19 cellular contexts compared by ENCODE assay signal in the genomic region with DNA sequence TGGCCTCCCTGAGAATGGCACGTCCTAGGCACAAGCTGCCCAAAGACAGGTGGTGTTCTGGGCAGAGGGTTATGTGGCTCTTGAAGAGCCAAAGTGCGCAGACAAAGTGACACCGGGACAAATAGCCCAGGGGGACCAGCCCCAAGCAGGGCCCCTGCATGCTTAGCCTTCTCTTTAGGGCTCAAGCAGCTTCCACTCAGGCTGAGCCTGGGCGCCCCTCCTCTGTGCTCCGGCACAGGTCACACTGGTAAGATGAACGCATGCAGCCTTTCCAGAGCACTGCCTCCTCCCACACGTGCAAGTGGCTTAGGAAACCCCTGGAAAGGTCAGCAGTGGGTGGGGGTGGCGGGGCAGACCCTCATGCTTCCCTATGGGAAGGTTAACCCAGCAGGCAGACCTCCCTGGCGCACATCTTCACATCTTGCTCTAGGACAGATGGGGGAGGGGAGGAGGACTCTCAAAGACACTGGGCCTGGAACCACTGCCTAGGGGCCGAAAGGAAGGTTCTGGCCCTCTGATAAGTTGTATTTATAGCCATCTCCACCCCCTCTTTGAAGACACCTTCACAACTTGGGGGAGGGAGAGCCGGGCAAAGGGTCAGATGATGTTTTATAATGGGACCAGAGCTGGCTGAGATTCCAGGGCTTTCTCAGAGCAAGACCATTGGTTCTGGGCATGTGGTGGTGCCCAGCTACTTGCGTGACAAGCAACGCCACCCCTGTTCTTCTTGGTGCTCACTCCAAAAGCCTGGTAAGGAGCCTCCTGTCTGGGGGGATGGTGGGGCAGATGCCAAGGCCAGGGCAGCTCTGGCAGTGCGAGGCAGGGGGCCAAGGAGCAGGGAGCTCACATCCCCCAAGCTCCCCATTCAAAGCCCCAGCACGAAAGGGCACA. TPM values are rescaled to one million over a fixed set of nuclear protein-coding genes. Genes with fewer than 3 reads are reported as not detected.
A peak's percentile ranks its signal among the peaks of the same experiment; 100 is the strongest.
DNase-seq lines count a peak whose midpoint lies in the region; ATAC-seq and TF ChIP-seq lines count a peak whose summit lies in the region.
"Had no signal": no experiment of that assay in that cellular context is flagged by ENCODE, and none has a peak within 500 bp of the region (broad histone marks: within the 10 kb centered on the region; RNA-seq: fewer than 3 reads in every experiment).

No MANE protein-coding gene starts in this region.

- peak overlapping the region; percentile 22 to 98 (median 68) for H3K4me3 Mint-ChIP-seq in CD4-positive, CD25-positive, alpha-beta regulatory T cell
- H3K4me3 Mint-ChIP-seq: activated T-helper 1 cell treated with anti-CD3 and anti-CD28 coated beads, Interleukin-12 subunit alpha, Interleukin-12 subunit beta, Interleukin-2, Interleukin-4 antibody, amounts not matched to agents 30 ng/mL and 10 ng/mL and 1 ng/mL, durations not matched to agents 14 hours and 24 hours and 36 hours had no signal

- peaks cover 65% of the 10 kb centered on the region for H3K79me2 ChIP-seq in Loucy (ENCODE audit: insufficient read depth, low read length)

- no peaks in the 10 kb centered on the region for H3K9me3 ChIP-seq in CD4-positive, CD25-positive, alpha-beta regulatory T cell (ENCODE audit: control insufficient read depth in 2 of 2, low read length in 2 of 2)
- H3K9me3 ChIP-seq in Loucy (ENCODE audit: insufficient read depth, low read depth, low read length) (no peaks in the 10 kb centered on the region), gastroesophageal sphincter (no peaks in the 10 kb centered on the region), psoas muscle (no peaks in the 10 kb centered on the region)

- peak in 1 of 2 donors; percentile 10 for TF ChIP-seq POLR2A in gastroesophageal sphincter (IDR thresholded peaks at IDR 0.05)

- peaks cover 58% of the 10 kb centered on the region for H3K36me3 ChIP-seq in CD4-positive, CD25-positive, alpha-beta regulatory T cell (ENCODE audit: control insufficient read depth, insufficient read depth, low read length)
- H3K36me3 ChIP-seq in Loucy (ENCODE audit: insufficient read depth, low read length), result peaks cover 57% of the 10 kb centered on the region; the same call in 1 of the 2 replicates
- H3K36me3 ChIP-seq in gastroesophageal sphincter, result peaks cover 0 to 76% of the 10 kb centered on the region in 2 donors
- H3K36me3 ChIP-seq in psoas muscle (ENCODE audit: insufficient read depth in 1 of 2, low read depth in 1 of 2), result peaks cover 7 to 69% of the 10 kb centered on the region in 2 donors

- H4K20me1 ChIP-seq in Loucy (ENCODE audit: insufficient read depth, low read length, poor library complexity, severe bottlenecking), result peaks cover 42% of the 10 kb centered on the region

- intact Hi-C loops in psoas muscle (cut with DNase I), result no loop called here

- no peak overlapping the region for H2AFZ ChIP-seq in Loucy (ENCODE audit: low read length)

- H3F3A ChIP-seq in Loucy (ENCODE audit: low read depth), result no peaks in the 10 kb centered on the region

- H3K27ac ChIP-seq in CD4-positive, CD25-positive, alpha-beta regulatory T cell (ENCODE audit: insufficient read depth, low read length, poor library complexity, severe bottlenecking), result no peak overlapping the region
- H3K27ac ChIP-seq in gastroesophageal sphincter (peak overlapping the region in 3 of 4 donors; percentile 22 to 97 (median 47)), psoas muscle (peak overlapping the region; percentile 98)

- H3K4me3 ChIP-seq in CD4-positive, CD25-positive, alpha-beta regulatory T cell (ENCODE audit: low read depth, low read length), result no peak overlapping the region
- H3K4me3 ChIP-seq in Loucy (ENCODE audit: low read length, poor library complexity, severe bottlenecking), result peak overlapping the region; percentile 11
- H3K4me3 ChIP-seq in gastroesophageal sphincter, result peak overlapping the region in 1 of 2 donors; percentile 99
- peak overlapping the region; percentile 87 for H3K4me3 ChIP-seq in psoas muscle

- H3K4me1 Mint-ChIP-seq in CD4-positive, CD25-positive, alpha-beta regulatory T cell, result peaks cover 0 to 58% (median 18%) of the 10 kb centered on the region in 4 donors

- TF ChIP-seq CTCF in Loucy (conservative IDR thresholded peaks at IDR 0.05; ENCODE audit: low read length) (no peak), gastroesophageal sphincter (IDR thresholded peaks at IDR 0.05) (no peak), psoas muscle (IDR thresholded peaks at IDR 0.05) (no peak)

- H3K36me3 Mint-ChIP-seq in CD4-positive, CD25-positive, alpha-beta regulatory T cell, result peaks cover 21% of the 10 kb centered on the region
- H3K36me3 Mint-ChIP-seq: naive B cell had no signal

- no peak for ATAC-seq in CD4-positive, CD25-positive, alpha-beta regulatory T cell (ENCODE audit: low read depth in 2 of 2)
- no peak for ATAC-seq in gastroesophageal sphincter
- peak in 1 of 4 donors; percentile 2 for ATAC-seq in psoas muscle
- ATAC-seq in HG03460 (IDR thresholded peaks at IDR 0.05; ENCODE audit: unreplicated experiment), result no peak
- no peak for ATAC-seq in GM19328 (IDR thresholded peaks at IDR 0.05; ENCODE audit: unreplicated experiment)
- ATAC-seq: HCT116 had no signal

- no peaks in the 10 kb centered on the region for H3K9me2 ChIP-seq in Loucy (replicated peaks; ENCODE audit: low read depth, low read length)

- WGBS in gastroesophageal sphincter (ENCODE audit: low coverage in 1 of 2), 2 donors, result 55 to 56% methylated on average over 2 to 3 of the region's 15 CpGs
- 32 to 55% (median 33%) methylated on average over 15 of the region's 15 CpGs for WGBS in psoas muscle, 3 donors

- peak overlapping the region; percentile 41 for H3K4me2 ChIP-seq in Loucy (ENCODE audit: low read depth, low read length, poor library complexity, severe bottlenecking)

- TF ChIP-seq EP300 in gastroesophageal sphincter (IDR thresholded peaks at IDR 0.05), result no peak

- H3K27ac Mint-ChIP-seq in CD4-positive, CD25-positive, alpha-beta regulatory T cell, result no peak overlapping the region
- H3K27ac Mint-ChIP-seq: activated T-helper 1 cell treated with anti-CD3 and anti-CD28 coated beads, Interleukin-12 subunit alpha, Interleukin-12 subunit beta, Interleukin-2, Interleukin-4 antibody, amounts not matched to agents 30 ng/mL and 10 ng/mL and 1 ng/mL, durations not matched to agents 14 hours and 24 hours and 36 hours had no signal

- H3K4me1 ChIP-seq in CD4-positive, CD25-positive, alpha-beta regulatory T cell (ENCODE audit: control insufficient read depth, insufficient read depth, low read length, poor library complexity, severe bottlenecking), result peaks cover 51% of the 10 kb centered on the region
- H3K4me1 ChIP-seq in Loucy (ENCODE audit: insufficient read depth, low read length, poor library complexity, severe bottlenecking) (peaks cover 28% of the 10 kb centered on the region), gastroesophageal sphincter (peaks cover 0 to 86% (median 46%) of the 10 kb centered on the region in 3 donors), psoas muscle (peaks cover 57% of the 10 kb centered on the region)

- peaks cover 4% of the 10 kb centered on the region for H3K27me3 Mint-ChIP-seq in CD4-positive, CD25-positive, alpha-beta regulatory T cell
- H3K27me3 Mint-ChIP-seq: naive B cell had no signal

- H3K9ac ChIP-seq in Loucy (ENCODE audit: low read depth, low read length, poor library complexity, severe bottlenecking), result no peak overlapping the region

- DNase-seq in CD4-positive, CD25-positive, alpha-beta regulatory T cell, result no peak
- no peak for DNase-seq in psoas muscle
- DNase-seq in NCI-H187 (lab: John Stamatoyannopoulos, UW), result no peak
- DNase-seq in activated CD4-positive, alpha-beta T cell treated with anti-CD3 and anti-CD28 coated beads for 48 hours, result no peak
- DNase-seq: activated CD4-positive, alpha-beta T cell treated with anti-CD3 and anti-CD28 coated beads, Interleukin-2, amount 50 U/mL, for 48 hours; DMS 273 treated with DMSO at 0.1 percent for 48 hours; naive B cell; NCI-H2029 treated with DMSO at 0.1 percent for 48 hours; NCI-H524 treated with DMSO at 0.1 percent for 48 hours had no signal

- H3K27me3 ChIP-seq in CD4-positive, CD25-positive, alpha-beta regulatory T cell (ENCODE audit: control insufficient read depth, insufficient read depth, low read length), result no peaks in the 10 kb centered on the region
- H3K27me3 ChIP-seq in Loucy (ENCODE audit: insufficient read depth, low read length, poor library complexity, severe bottlenecking) (no peaks in the 10 kb centered on the region), gastroesophageal sphincter (no peaks in the 10 kb centered on the region), psoas muscle (ENCODE audit: insufficient read depth in 3 of 3, low read length in 2 of 3) (no peaks in the 10 kb centered on the region)

- no peaks in the 10 kb centered on the region for H3K9me3 Mint-ChIP-seq in CD4-positive, CD25-positive, alpha-beta regulatory T cell
- H3K9me3 Mint-ChIP-seq: activated T-helper 1 cell treated with anti-CD3 and anti-CD28 coated beads, Interleukin-12 subunit alpha, Interleukin-12 subunit beta, Interleukin-2, Interleukin-4 antibody, amounts not matched to agents 30 ng/mL and 10 ng/mL and 1 ng/mL, durations not matched to agents 14 hours and 24 hours and 36 hours; naive B cell had no signal

RNA-seq across cellular contexts. Expression of gene KLHL21, which starts 5.5 kb away (rescaled TPM):
- 34.4 TPM for total RNA-seq in CD4-positive, CD25-positive, alpha-beta regulatory T cell
- 10 to 100 TPM; 16.7 to 46.6 (median 26.2) TPM for polyA plus RNA-seq in CD4-positive, CD25-positive, alpha-beta regulatory T cell
- total RNA-seq in gastroesophageal sphincter (100 to 1,000 TPM in 2 of 4 donors, 10 to 100 TPM in 2; 83.6 to 131 (median 101) TPM), psoas muscle (100 to 1,000 TPM in 3 of 4 donors, 10 to 100 TPM in 1; 87.3 to 253 (median 113) TPM)
- polyA plus RNA-seq in psoas muscle, result 100 to 1,000 TPM in 2 of 3 donors, 10 to 100 TPM in 1; 83.1 to 200 (median 120) TPM

RNA-seq across cellular contexts. Expression of gene PHF13, which starts 16.4 kb away (rescaled TPM):
- 7.5 TPM for total RNA-seq in CD4-positive, CD25-positive, alpha-beta regulatory T cell
- polyA plus RNA-seq in CD4-positive, CD25-positive, alpha-beta regulatory T cell, result 1 to 10 TPM; 4.7 to 6.2 (median 5.3) TPM
- 10 to 100 TPM; 19.8 to 22.8 (median 20.5) TPM for total RNA-seq in gastroesophageal sphincter
- total RNA-seq in psoas muscle, result 10 to 100 TPM in 1 of 4 donors, 1 to 10 TPM in 3; 5.4 to 21.3 (median 8.2) TPM
- polyA plus RNA-seq in psoas muscle, result 1 to 10 TPM; 4.8 to 7.5 (median 7.1) TPM

RNA-seq across cellular contexts. Expression of gene ZBTB48, which starts 17.3 kb away (rescaled TPM):
- 41.8 TPM for total RNA-seq in CD4-positive, CD25-positive, alpha-beta regulatory T cell
- polyA plus RNA-seq in CD4-positive, CD25-positive, alpha-beta regulatory T cell, result 10 to 100 TPM; 18.6 to 24.8 (median 21.9) TPM
- total RNA-seq in gastroesophageal sphincter (10 to 100 TPM; 12.7 to 17.7 (median 14.1) TPM), psoas muscle (10 to 100 TPM in 3 of 4 donors, 1 to 10 TPM in 1; 3.7 to 12.0 (median 11.4) TPM)
- polyA plus RNA-seq in psoas muscle, result 10 to 100 TPM in 2 of 3 donors, 1 to 10 TPM in 1; 9.7 to 16.6 (median 15.1) TPM

RNA-seq across cellular contexts. Expression of gene THAP3, which starts 27.5 kb away (rescaled TPM):
- total RNA-seq in CD4-positive, CD25-positive, alpha-beta regulatory T cell, result 14.3 TPM
- 10 to 100 TPM; 23.4 to 32.9 (median 26.1) TPM for polyA plus RNA-seq in CD4-positive, CD25-positive, alpha-beta regulatory T cell
- total RNA-seq in gastroesophageal sphincter (10 to 100 TPM; 16.3 to 36.9 (median 27.7) TPM), psoas muscle (10 to 100 TPM in 2 of 4 donors, 1 to 10 TPM in 2; 8.9 to 18.8 (median 13.4) TPM)
- 10 to 100 TPM; 19.6 to 40.1 (median 22.8) TPM for polyA plus RNA-seq in psoas muscle

RNA-seq across cellular contexts. Expression of gene TAS1R1, which starts 42.0 kb away (rescaled TPM):
- total RNA-seq in CD4-positive, CD25-positive, alpha-beta regulatory T cell, result not detected
- polyA plus RNA-seq in CD4-positive, CD25-positive, alpha-beta regulatory T cell, result under 1 TPM in 1 of 4 donors, not detected in 3; 0.09 TPM
- total RNA-seq in gastroesophageal sphincter (not detected), psoas muscle (not detected)
- polyA plus RNA-seq in psoas muscle, result under 1 TPM in 2 of 3 donors, not detected in 1; 0.04 to 0.16 TPM
- total RNA-seq: activated T-helper 1 cell treated with anti-CD3 and anti-CD28 coated beads, Interleukin-12 subunit alpha, Interleukin-12 subunit beta, Interleukin-2, Interleukin-4 antibody, amounts not matched to agents 30 ng/mL and 10 ng/mL and 1 ng/mL, durations not matched to agents 14 hours and 24 hours and 36 hours; frontal cortex; HT-29; SK-MEL-5; subcutaneous adipose tissue had no signal
